In the genomic region with DNA sequence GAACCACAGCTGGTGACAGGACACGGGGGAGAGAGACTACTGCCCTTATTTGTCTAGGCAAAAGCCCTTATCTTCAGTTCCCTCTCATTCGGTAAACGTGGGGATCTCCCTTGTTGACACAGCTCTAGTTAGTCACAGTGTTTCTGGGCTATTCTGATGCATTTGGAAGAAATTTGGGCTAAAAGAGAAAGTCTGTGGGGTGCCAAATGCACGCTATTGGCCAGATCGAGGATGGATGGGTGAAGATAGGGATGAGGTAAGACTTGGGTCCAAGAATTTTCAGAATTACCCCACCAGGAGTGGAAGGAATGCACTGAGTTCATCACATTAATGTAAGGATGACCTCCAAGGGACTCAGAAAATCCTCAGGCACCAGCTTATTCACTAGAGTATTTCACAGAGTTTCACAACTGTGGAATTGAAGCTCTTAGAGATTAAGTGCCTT, we compare ENCODE assay signal across 11 cellular contexts. TPM values are rescaled to one million over a fixed set of nuclear protein-coding genes. Genes with fewer than 3 reads are reported as not detected.
DNase-seq lines count a peak whose midpoint lies in the region; ATAC-seq and TF ChIP-seq lines count a peak whose summit lies in the region.
"Had no signal": no experiment of that assay in that cellular context is flagged by ENCODE, and none has a peak within 500 bp of the region (broad histone marks: within the 10 kb centered on the region; RNA-seq: fewer than 3 reads in every experiment).

No MANE protein-coding gene starts in this region.

- no peaks in the 10 kb centered on the region for H4K20me1 ChIP-seq in GM23248 (ENCODE audit: insufficient read depth)

- DNase-seq in EL (peak; percentile 94), GM23248 (peak; percentile 92), WERI-Rb-1 (peak; percentile 40), lung (ENCODE audit: low spot score) (no peak), WTC11 (ENCODE audit: low spot score) (no peak)
- DNase-seq: activated CD8-positive, alpha-beta memory T cell treated with anti-CD3 and anti-CD28 coated beads for 24 hours; GOT3; RPMI8226 had no signal

- in situ Hi-C loops in GM23248 (cut with MboI): no loop called here

- ATAC-seq in lung (ENCODE audit: insufficient read depth, low FRiP score) (peak; percentile 15), GM19455 (IDR thresholded peaks at IDR 0.05; ENCODE audit: unreplicated experiment) (no peak), WTC11 (no peak), HG03196 (IDR thresholded peaks at IDR 0.05; ENCODE audit: unreplicated experiment) (no peak), GM18909 (IDR thresholded peaks at IDR 0.05; ENCODE audit: poor library complexity, unreplicated experiment) (no peak)

- H3K79me2 ChIP-seq in GM23248 (ENCODE audit: insufficient read depth): no peaks in the 10 kb centered on the region

- CTCF ChIA-PET in WTC11 (lab: Charles Lee): interaction anchor here (0.6 to 5.3 kb wide), 2 partner anchors 11 to 36 kb away, joined by 3 to 32 read pairs; no protein-coding TSS in a partner anchor

- peaks cover 19% of the 10 kb centered on the region for H3F3A ChIP-seq in GM23248 (ENCODE audit: insufficient read depth)

- no peak overlapping the region for H3K4me3 Mint-ChIP-seq in WTC11

- H2AFZ ChIP-seq in GM23248: no peak overlapping the region

- WGBS in GM23248 (ENCODE audit: low coverage in 1 of 2, low lambda C conversion rate in 2 of 2, missing lambda C conversion rate in 2 of 2), 2 experiments: 21 to 25% methylated on average over 5 of the region's 5 CpGs
- 68 to 82% methylated on average over 5 of the region's 5 CpGs for WGBS in lung, 2 donors

- H3K27me3 ChIP-seq in GM23248 (replicated peaks; ENCODE audit: insufficient read depth): no peaks in the 10 kb centered on the region
- no peaks in the 10 kb centered on the region for H3K27me3 ChIP-seq in WERI-Rb-1 (ENCODE audit: insufficient read depth, low read depth, severe bottlenecking)
- no peaks in the 10 kb centered on the region for H3K27me3 ChIP-seq in lung (ENCODE audit: control insufficient read depth, insufficient read depth)

- no peaks in the 10 kb centered on the region for H3K27me3 Mint-ChIP-seq in WTC11 (ENCODE audit: low read depth)

- POLR2A ChIA-PET in WTC11 (lab: Charles Lee): no interaction called here

- H3K4me3 ChIP-seq in GM23248: no peak overlapping the region
- H3K4me3 ChIP-seq in WERI-Rb-1 (ENCODE audit: low read depth, low read length): no peak overlapping the region
- no peak overlapping the region for H3K4me3 ChIP-seq in lung

- peaks cover 13% of the 10 kb centered on the region for H3K36me3 Mint-ChIP-seq in WTC11

- H3K4me1 Mint-ChIP-seq in WTC11: peaks cover 50% of the 10 kb centered on the region

- H3K9ac ChIP-seq in GM23248: peak overlapping the region; percentile 23; the same call in 1 of the 2 replicates

- H3K36me3 ChIP-seq in GM23248 (ENCODE audit: low read depth): no peaks in the 10 kb centered on the region
- H3K36me3 ChIP-seq in WERI-Rb-1: peaks cover 16% of the 10 kb centered on the region
- peaks cover 0 to 41% of the 10 kb centered on the region in 2 donors for H3K36me3 ChIP-seq in lung (ENCODE audit: control insufficient read depth in 2 of 2, insufficient read depth in 2 of 2, low read length in 2 of 2)

- H3K4me2 ChIP-seq in GM23248 (ENCODE audit: unreplicated experiment): peak overlapping the region; percentile 43

- TF ChIP-seq CTCF in WERI-Rb-1 (IDR thresholded peaks at IDR 0.05; ENCODE audit: low read depth, low read length): no peak
- no peak for TF ChIP-seq CTCF in lung (IDR thresholded peaks at IDR 0.05; ENCODE audit: control extremely low read depth, extremely low read depth)
- TF ChIP-seq CTCF in WTC11 (IDR thresholded peaks at IDR 0.05): no peak

- H3K9me2 ChIP-seq in GM23248 (ENCODE audit: insufficient read depth): no peaks in the 10 kb centered on the region

- peaks cover 35% of the 10 kb centered on the region for H3K4me1 ChIP-seq in GM23248 (ENCODE audit: insufficient read depth)
- H3K4me1 ChIP-seq in lung (ENCODE audit: control insufficient read depth in 2 of 2, insufficient read depth in 2 of 2, low read length in 2 of 2): peaks cover 0 to 7% of the 10 kb centered on the region in 2 donors

- no peaks in the 10 kb centered on the region for H3K9me3 ChIP-seq in GM23248 (ENCODE audit: low read depth)
- no peaks in the 10 kb centered on the region for H3K9me3 ChIP-seq in WERI-Rb-1 (ENCODE audit: severe bottlenecking)
- H3K9me3 ChIP-seq in lung (ENCODE audit: control insufficient read depth in 2 of 2, insufficient read depth in 1 of 2, low read length in 1 of 2): peaks cover 0 to 2% of the 10 kb centered on the region in 2 donors

- H3K27ac Mint-ChIP-seq in WTC11: no peak overlapping the region

- H3K27ac ChIP-seq in GM23248 (peak overlapping the region; percentile 70), WERI-Rb-1 (peak overlapping the region; percentile 89), lung (ENCODE audit: low read depth in 1 of 2, low read length in 1 of 2) (no peak overlapping the region)

- no peaks in the 10 kb centered on the region for H3K9me3 Mint-ChIP-seq in WTC11

TF ChIP-seq in WTC11, 78 proteins besides CTCF, POLR2A, EP300 and RAD21 (continues in another document):
- TF ChIP-seq, protein P1, sequence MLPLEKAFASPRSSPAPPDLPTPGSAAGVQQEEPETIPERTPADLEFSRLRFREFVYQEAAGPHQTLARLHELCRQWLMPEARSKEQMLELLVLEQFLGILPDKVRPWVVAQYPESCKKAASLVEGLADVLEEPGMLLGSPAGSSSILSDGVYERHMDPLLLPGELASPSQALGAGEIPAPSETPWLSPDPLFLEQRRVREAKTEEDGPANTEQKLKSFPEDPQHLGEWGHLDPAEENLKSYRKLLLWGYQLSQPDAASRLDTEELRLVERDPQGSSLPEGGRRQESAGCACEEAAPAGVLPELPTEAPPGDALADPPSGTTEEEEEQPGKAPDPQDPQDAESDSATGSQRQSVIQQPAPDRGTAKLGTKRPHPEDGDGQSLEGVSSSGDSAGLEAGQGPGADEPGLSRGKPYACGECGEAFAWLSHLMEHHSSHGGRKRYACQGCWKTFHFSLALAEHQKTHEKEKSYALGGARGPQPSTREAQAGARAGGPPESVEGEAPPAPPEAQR (CRISPR knock-in tag; IDR thresholded peaks at IDR 0.05): no peak
- no peak for TF ChIP-seq PRRX2 (CRISPR knock-in tag; IDR thresholded peaks at IDR 0.05)
- no peak for TF ChIP-seq ZNF423 (CRISPR knock-in tag; IDR thresholded peaks at IDR 0.05)
- no peak for TF ChIP-seq MXD4 (CRISPR knock-in tag; IDR thresholded peaks at IDR 0.05; ENCODE audit: borderline replicate concordance)
- TF ChIP-seq CREM (CRISPR knock-in tag; IDR thresholded peaks at IDR 0.05): no peak
- TF ChIP-seq CREB1 (CRISPR knock-in tag; IDR thresholded peaks at IDR 0.05): no peak
- TF ChIP-seq NFATC4 (CRISPR knock-in tag; IDR thresholded peaks at IDR 0.05): no peak
- no peak for TF ChIP-seq CDX4 (CRISPR knock-in tag; IDR thresholded peaks at IDR 0.05; ENCODE audit: borderline replicate concordance)
- TF ChIP-seq NR2C2 (CRISPR knock-in tag; IDR thresholded peaks at IDR 0.05): no peak
- TF ChIP-seq, protein P2, sequence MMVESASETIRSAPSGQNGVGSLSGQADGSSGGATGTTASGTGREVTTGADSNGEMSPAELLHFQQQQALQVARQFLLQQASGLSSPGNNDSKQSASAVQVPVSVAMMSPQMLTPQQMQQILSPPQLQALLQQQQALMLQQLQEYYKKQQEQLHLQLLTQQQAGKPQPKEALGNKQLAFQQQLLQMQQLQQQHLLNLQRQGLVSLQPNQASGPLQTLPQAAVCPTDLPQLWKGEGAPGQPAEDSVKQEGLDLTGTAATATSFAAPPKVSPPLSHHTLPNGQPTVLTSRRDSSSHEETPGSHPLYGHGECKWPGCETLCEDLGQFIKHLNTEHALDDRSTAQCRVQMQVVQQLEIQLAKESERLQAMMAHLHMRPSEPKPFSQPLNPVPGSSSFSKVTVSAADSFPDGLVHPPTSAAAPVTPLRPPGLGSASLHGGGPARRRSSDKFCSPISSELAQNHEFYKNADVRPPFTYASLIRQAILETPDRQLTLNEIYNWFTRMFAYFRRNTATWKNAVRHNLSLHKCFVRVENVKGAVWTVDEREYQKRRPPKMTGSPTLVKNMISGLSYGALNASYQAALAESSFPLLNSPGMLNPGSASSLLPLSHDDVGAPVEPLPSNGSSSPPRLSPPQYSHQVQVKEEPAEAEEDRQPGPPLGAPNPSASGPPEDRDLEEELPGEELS (CRISPR knock-in tag; IDR thresholded peaks at IDR 0.05): no peak
- no peak for TF ChIP-seq ZNF138 (CRISPR knock-in tag; conservative IDR thresholded peaks at IDR 0.05)
- TF ChIP-seq MYBL2 (CRISPR knock-in tag; IDR thresholded peaks at IDR 0.05): no peak
- TF ChIP-seq, protein P3, sequence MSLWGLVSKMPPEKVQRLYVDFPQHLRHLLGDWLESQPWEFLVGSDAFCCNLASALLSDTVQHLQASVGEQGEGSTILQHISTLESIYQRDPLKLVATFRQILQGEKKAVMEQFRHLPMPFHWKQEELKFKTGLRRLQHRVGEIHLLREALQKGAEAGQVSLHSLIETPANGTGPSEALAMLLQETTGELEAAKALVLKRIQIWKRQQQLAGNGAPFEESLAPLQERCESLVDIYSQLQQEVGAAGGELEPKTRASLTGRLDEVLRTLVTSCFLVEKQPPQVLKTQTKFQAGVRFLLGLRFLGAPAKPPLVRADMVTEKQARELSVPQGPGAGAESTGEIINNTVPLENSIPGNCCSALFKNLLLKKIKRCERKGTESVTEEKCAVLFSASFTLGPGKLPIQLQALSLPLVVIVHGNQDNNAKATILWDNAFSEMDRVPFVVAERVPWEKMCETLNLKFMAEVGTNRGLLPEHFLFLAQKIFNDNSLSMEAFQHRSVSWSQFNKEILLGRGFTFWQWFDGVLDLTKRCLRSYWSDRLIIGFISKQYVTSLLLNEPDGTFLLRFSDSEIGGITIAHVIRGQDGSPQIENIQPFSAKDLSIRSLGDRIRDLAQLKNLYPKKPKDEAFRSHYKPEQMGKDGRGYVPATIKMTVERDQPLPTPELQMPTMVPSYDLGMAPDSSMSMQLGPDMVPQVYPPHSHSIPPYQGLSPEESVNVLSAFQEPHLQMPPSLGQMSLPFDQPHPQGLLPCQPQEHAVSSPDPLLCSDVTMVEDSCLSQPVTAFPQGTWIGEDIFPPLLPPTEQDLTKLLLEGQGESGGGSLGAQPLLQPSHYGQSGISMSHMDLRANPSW (CRISPR knock-in tag; conservative IDR thresholded peaks at IDR 0.05; ENCODE audit: low read depth): no peak
- TF ChIP-seq ZNF219 (CRISPR knock-in tag; IDR thresholded peaks at IDR 0.05; ENCODE audit: borderline replicate concordance): no peak

RNA-seq across cellular contexts. Expression of gene NRP2, which starts 49.2 kb away (rescaled TPM):
- total RNA-seq in GM23248 (2014; rRNA removed; shearing (Covaris generic)): 9.0 and 36.7 TPM in 2 replicates
- polyA plus RNA-seq in GM23248 (2016; fragmentation: Nextera tagmentation; extraction: Ambion mirVana) (5.6 and 6.9 TPM in 2 replicates), lung (10 to 100 TPM; 20.4 to 38.5 TPM)
- total RNA-seq in lung (100 to 1,000 TPM in 1 of 2 donors, 10 to 100 TPM in 1; 87.8 to 125 TPM), WTC11 (2021) (19.5 to 41.0 TPM (median 19.9 TPM) in 3 replicates)

Comparison
In these comparisons a context has a peak if more than half of its experiments do, and no peak if none do; other contexts are left out.
1. DNase-seq: peak in EL (single experiment), GM23248 (single experiment) and WERI-Rb-1 (single experiment); none in lung (single experiment) and WTC11 (single experiment).
2. H3K27ac ChIP-seq: peak in GM23248 (single experiment) and WERI-Rb-1 (single experiment); none in lung (0 of 2).